8 cellular contexts compared by ENCODE assay signal in genomic region chr22:23144926-23145906, GRCh38. TPM values are rescaled to one million over a fixed set of nuclear protein-coding genes. Genes with fewer than 3 reads are reported as not detected.
A peak's percentile ranks its signal among the peaks of the same experiment; 100 is the strongest.
DNase-seq lines count a peak whose midpoint lies in the region; ATAC-seq and TF ChIP-seq lines count a peak whose summit lies in the region.

Gene RAB36 (plus strand): TSS chr22:23145477. CDS start chr22:23146617, 1,140 bp downstream.

- peak within 1 kb of the TSS; percentile 58 for H3K9ac ChIP-seq in muscle layer of colon (ENCODE audit: low read length)

- TF ChIP-seq CTCF in PC-9 (conservative IDR thresholded peaks at IDR 0.05), result no peak

- H3K9me2 ChIP-seq in PC-9 (ENCODE audit: insufficient read depth), result no peaks in the 10 kb centered on the region

- peaks cover 17% of the 10 kb centered on the region; the same call in 1 of the 2 replicates for H3F3A ChIP-seq in PC-9 (ENCODE audit: insufficient read depth, low read depth)

- peak within 1 kb of the TSS; percentile 67 for H3K4me3 Mint-ChIP-seq in activated T-helper 17 cell treated with anti-CD3 and anti-CD28 coated beads, Interleukin-2, amount 50 U/mL, for 72 hours

- peak; percentile 88 for DNase-seq in DMS79 (lab: John Stamatoyannopoulos, UW)
- peak in 61 of 76 experiments; percentile 4 to 82 (median 53) for DNase-seq in HUDEP-2 (lab: John Stamatoyannopoulos, UW; ENCODE audit: unreplicated experiment in 76 of 76)
- DNase-seq in PC-9, result peak; percentile 90 to 95
- peak; percentile 98 for DNase-seq in fibroblast of gingiva (ENCODE audit: low read depth)
- DNase-seq in stimulated activated CD8-positive, alpha-beta memory T cell treated with anti-CD3 and anti-CD28 coated beads, Interleukin-4, amount 100 ng/mL, for 24 hours (ENCODE audit: low read depth), result peak; percentile 76
- DNase-seq in SKM-1 (lab: John Stamatoyannopoulos, UW; ENCODE audit: unreplicated experiment), result no peak

- CTCF ChIA-PET in PC-9 (lab: Charles Lee), result interaction anchor here (1.0 to 1.4 kb wide), 3 partner anchors 12 to 137 kb away, joined by 4 to 10 read pairs (median 7); no protein-coding TSS in a partner anchor

- H3K79me2 ChIP-seq in PC-9 (ENCODE audit: low read depth), result no peaks in the 10 kb centered on the region

- H3K27ac Mint-ChIP-seq in activated T-helper 17 cell treated with anti-CD3 and anti-CD28 coated beads, Interleukin-2, amount 50 U/mL, for 72 hours, result peak within 1 kb of the TSS; percentile 65

- peak within 1 kb of the TSS; percentile 48; the same call in 1 of the 2 replicates for H3K4me3 ChIP-seq in PC-9
- H3K4me3 ChIP-seq in muscle layer of colon (ENCODE audit: low read depth in 1 of 2, low read length in 2 of 2), result peak within 1 kb of the TSS; percentile 24 to 64

- no peaks in the 10 kb centered on the region for H3K27me3 Mint-ChIP-seq in activated T-helper 17 cell treated with anti-CD3 and anti-CD28 coated beads, Interleukin-2, amount 50 U/mL, for 72 hours

- intact Hi-C loops in PC-9 (cut with micrococcal nuclease; ENCODE audit: unreplicated experiment), result no loop called here

- H3K36me3 ChIP-seq in PC-9 (ENCODE audit: low read depth), result no peaks in the 10 kb centered on the region
- no peaks in the 10 kb centered on the region for H3K36me3 ChIP-seq in muscle layer of colon (ENCODE audit: insufficient read depth, low read length)

- peak within 1 kb of the TSS; percentile 62 for H3K4me2 ChIP-seq in PC-9

- no peaks in the 10 kb centered on the region for H3K9me3 ChIP-seq in PC-9 (ENCODE audit: insufficient read depth, low read depth)
- no peaks in the 10 kb centered on the region for H3K9me3 ChIP-seq in muscle layer of colon (ENCODE audit: low read length)

- no TSS peak for BruUV-seq in PC-9 (replicated peaks; lab: Mats Ljungman, UMichigan)

- no peaks in the 10 kb centered on the region for H3K27me3 ChIP-seq in PC-9 (ENCODE audit: insufficient read depth, low read depth)
- no peaks in the 10 kb centered on the region for H3K27me3 ChIP-seq in muscle layer of colon (ENCODE audit: control insufficient read depth in 1 of 2, insufficient read depth in 2 of 2, low read length in 2 of 2)

- peak; percentile 56 for ATAC-seq in activated T-helper 17 cell treated with anti-CD3 and anti-CD28 coated beads, Interleukin-2, amount 50 U/mL, for 72 hours (replicated peaks)

- H3K36me3 Mint-ChIP-seq in activated T-helper 17 cell treated with anti-CD3 and anti-CD28 coated beads, Interleukin-2, amount 50 U/mL, for 72 hours (ENCODE audit: low read depth), result no peaks in the 10 kb centered on the region

- H3K27ac ChIP-seq in PC-9, result no peak within 1 kb of the TSS
- H3K27ac ChIP-seq in muscle layer of colon (ENCODE audit: low read depth, low read length), result peak within 1 kb of the TSS; percentile 72

- H3K9me3 Mint-ChIP-seq in activated T-helper 17 cell treated with anti-CD3 and anti-CD28 coated beads, Interleukin-2, amount 50 U/mL, for 72 hours, result no peaks in the 10 kb centered on the region

- no peaks in the 10 kb centered on the region for H4K20me1 ChIP-seq in PC-9 (ENCODE audit: insufficient read depth)

- H2AFZ ChIP-seq in PC-9, result peak within 1 kb of the TSS; percentile 37; the same call in 1 of the 2 replicates

- POLR2A ChIA-PET in PC-9 (lab: Charles Lee; ENCODE audit: unreplicated experiment), result interaction anchor here (0.6 kb wide), 1 partner anchor 445 kb away, joined by 4 read pairs; no protein-coding TSS in a partner anchor

- H3K4me1 ChIP-seq in PC-9 (replicated peaks; ENCODE audit: insufficient read depth) (peaks cover 22% of the 10 kb centered on the region), muscle layer of colon (ENCODE audit: insufficient read depth, low read length) (peaks cover 30% of the 10 kb centered on the region)

- peaks cover 5% of the 10 kb centered on the region for H3K4me1 Mint-ChIP-seq in activated T-helper 17 cell treated with anti-CD3 and anti-CD28 coated beads, Interleukin-2, amount 50 U/mL, for 72 hours

RNA-seq across cellular contexts. Expression of gene RAB36, which starts in this region (rescaled TPM):
- 5.8 and 6.8 TPM in 2 replicates for total RNA-seq in PC-9 (2021)
- total RNA-seq in activated T-helper 17 cell treated with anti-CD3 and anti-CD28 coated beads, Interleukin-2, amount 50 U/mL, for 72 hours, result under 1 TPM; 0.61 to 0.80 TPM

Comparison
In these comparisons a context has a peak if more than half of its experiments do, and no peak if none do; other contexts are left out.
1. Peak in ATAC-seq in activated T-helper 17 cell treated with anti-CD3 and anti-CD28 coated beads, Interleukin-2, amount 50 U/mL, for 72 hours; RNA of the gene not detected or under 1 TPM.